ENCODE assay signal across 1 cellular context in the genomic region with DNA sequence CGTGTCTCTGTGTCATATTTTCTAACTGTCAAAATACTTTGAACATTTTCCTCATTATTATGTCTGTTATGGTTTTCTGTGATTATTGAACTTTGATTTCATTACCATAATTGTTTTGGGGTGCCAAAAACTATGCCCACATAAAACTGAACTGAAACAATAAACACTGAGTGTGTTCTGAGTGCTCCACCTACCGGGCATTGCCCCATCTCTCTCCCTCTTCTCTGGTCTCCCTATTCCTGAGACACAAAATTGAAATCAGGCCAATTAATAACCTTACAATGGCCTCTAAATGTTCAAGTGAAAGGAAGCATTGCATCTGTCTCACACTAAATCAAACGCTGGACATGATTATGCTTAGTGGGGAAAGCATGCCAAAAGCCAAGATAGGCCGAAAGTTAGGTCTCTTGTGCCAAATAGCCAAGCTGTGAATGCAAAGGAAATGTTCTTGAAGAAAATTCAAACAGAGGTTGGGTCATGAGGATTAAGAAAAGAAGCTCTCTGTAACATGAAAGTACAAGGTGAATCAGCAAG.
TF ChIP-seq lines count a peak whose summit lies in the region.

No MANE protein-coding gene starts in this region.

TF ChIP-seq in HepG2, 621 proteins besides CTCF, POLR2A, EP300 and RAD21 (continued from another document):
- TF ChIP-seq, protein P1, sequence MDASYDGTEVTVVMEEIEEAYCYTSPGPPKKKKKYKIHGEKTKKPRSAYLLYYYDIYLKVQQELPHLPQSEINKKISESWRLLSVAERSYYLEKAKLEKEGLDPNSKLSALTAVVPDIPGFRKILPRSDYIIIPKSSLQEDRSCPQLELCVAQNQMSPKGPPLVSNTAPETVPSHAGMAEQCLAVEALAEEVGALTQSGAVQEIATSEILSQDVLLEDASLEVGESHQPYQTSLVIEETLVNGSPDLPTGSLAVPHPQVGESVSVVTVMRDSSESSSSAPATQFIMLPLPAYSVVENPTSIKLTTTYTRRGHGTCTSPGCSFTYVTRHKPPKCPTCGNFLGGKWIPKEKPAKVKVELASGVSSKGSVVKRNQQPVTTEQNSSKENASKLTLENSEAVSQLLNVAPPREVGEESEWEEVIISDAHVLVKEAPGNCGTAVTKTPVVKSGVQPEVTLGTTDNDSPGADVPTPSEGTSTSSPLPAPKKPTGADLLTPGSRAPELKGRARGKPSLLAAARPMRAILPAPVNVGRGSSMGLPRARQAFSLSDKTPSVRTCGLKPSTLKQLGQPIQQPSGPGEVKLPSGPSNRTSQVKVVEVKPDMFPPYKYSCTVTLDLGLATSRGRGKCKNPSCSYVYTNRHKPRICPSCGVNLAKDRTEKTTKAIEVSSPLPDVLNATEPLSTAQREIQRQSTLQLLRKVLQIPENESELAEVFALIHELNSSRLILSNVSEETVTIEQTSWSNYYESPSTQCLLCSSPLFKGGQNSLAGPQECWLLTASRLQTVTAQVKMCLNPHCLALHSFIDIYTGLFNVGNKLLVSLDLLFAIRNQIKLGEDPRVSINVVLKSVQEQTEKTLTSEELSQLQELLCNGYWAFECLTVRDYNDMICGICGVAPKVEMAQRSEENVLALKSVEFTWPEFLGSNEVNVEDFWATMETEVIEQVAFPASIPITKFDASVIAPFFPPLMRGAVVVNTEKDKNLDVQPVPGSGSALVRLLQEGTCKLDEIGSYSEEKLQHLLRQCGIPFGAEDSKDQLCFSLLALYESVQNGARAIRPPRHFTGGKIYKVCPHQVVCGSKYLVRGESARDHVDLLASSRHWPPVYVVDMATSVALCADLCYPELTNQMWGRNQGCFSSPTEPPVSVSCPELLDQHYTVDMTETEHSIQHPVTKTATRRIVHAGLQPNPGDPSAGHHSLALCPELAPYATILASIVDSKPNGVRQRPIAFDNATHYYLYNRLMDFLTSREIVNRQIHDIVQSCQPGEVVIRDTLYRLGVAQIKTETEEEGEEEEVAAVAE (CRISPR knock-in tag; IDR thresholded peaks at IDR 0.05; ENCODE audit: borderline replicate concordance): no peak
- TF ChIP-seq CEBPB (IDR thresholded peaks at IDR 0.05; ENCODE audit: borderline replicate concordance, low read depth, low read length): no peak
